ENCODE assay signal across 9 cellular contexts in genomic region chr4:77145806-77146425, GRCh38. TPM values are rescaled to one million over a fixed set of nuclear protein-coding genes. Genes with fewer than 3 reads are reported as not detected.
A peak's percentile ranks its signal among the peaks of the same experiment; 100 is the strongest.
DNase-seq lines count a peak whose midpoint lies in the region; ATAC-seq and TF ChIP-seq lines count a peak whose summit lies in the region.
"Had no signal": no experiment of that assay in that cellular context is flagged by ENCODE, and none has a peak within 500 bp of the region (broad histone marks: within the 10 kb centered on the region; RNA-seq: fewer than 3 reads in every experiment).

No MANE protein-coding gene starts in this region.

- no peaks in the 10 kb centered on the region for H3K9me3 ChIP-seq in ascending aorta
- H3K9me3 ChIP-seq in gastrocnemius medialis, result no peaks in the 10 kb centered on the region

- no peak overlapping the region for H3K27ac ChIP-seq in GM23338 (ENCODE audit: low read depth)
- no peak overlapping the region for H3K27ac ChIP-seq in ascending aorta
- H3K27ac ChIP-seq in gastrocnemius medialis, result no peak overlapping the region

- no peak for TF ChIP-seq POLR2A in gastrocnemius medialis (IDR thresholded peaks at IDR 0.05)

- intact Hi-C loops in activated B cell treated with CpG ODN at 0.5 μM for 24 hours (cut with micrococcal nuclease), result loop anchor here (1.0 kb wide), 1 partner anchor 9 kb away; no protein-coding TSS in a partner anchor
- intact Hi-C loops in sciatic nerve (cut with DNase I), result no loop called here
- intact Hi-C loops in ascending aorta (cut with DNase I), result no loop called here
- intact Hi-C loops in gastrocnemius medialis (cut with DNase I; ENCODE audit: low total_unique reads), result no loop called here

- H3K9me3 Mint-ChIP-seq in GM23338, result no peaks in the 10 kb centered on the region
- no peaks in the 10 kb centered on the region for H3K9me3 Mint-ChIP-seq in activated B cell treated with CpG ODN at 0.5 μM for 24 hours
- no peaks in the 10 kb centered on the region for H3K9me3 Mint-ChIP-seq in mesothelial cell of epicardium

- DNase-seq in AML-193 (lab: John Stamatoyannopoulos, UW) (peak; percentile 70 to 86), GM23338 (ENCODE audit: low spot score) (no peak), activated B cell treated with CpG ODN at 0.5 μM for 24 hours (no peak), mesothelial cell of epicardium (ENCODE audit: low spot score in 2 of 2, unreplicated experiment in 2 of 2) (no peak), sciatic nerve (ENCODE audit: low spot score) (no peak), ascending aorta (ENCODE audit: low spot score in 2 of 2) (no peak), gastrocnemius medialis (no peak)
- DNase-seq: NCI-H2081 treated with DMSO at 0.1 percent for 48 hours had no signal

- H3K27me3 Mint-ChIP-seq in GM23338 (ENCODE audit: insufficient read depth, low read depth, poor library complexity) (peaks cover 2% of the 10 kb centered on the region), activated B cell treated with CpG ODN at 0.5 μM for 24 hours (no peaks in the 10 kb centered on the region), mesothelial cell of epicardium (ENCODE audit: low read depth) (no peaks in the 10 kb centered on the region)

- TF ChIP-seq CTCF in GM23338 (conservative IDR thresholded peaks at IDR 0.05; ENCODE audit: low read depth in 2 of 2), result no peak
- no peak for TF ChIP-seq CTCF in activated B cell treated with CpG ODN at 0.5 μM for 24 hours (IDR thresholded peaks at IDR 0.05)
- TF ChIP-seq CTCF in mesothelial cell of epicardium (IDR thresholded peaks at IDR 0.05; ENCODE audit: unreplicated experiment), result no peak
- no peak for TF ChIP-seq CTCF in ascending aorta (IDR thresholded peaks at IDR 0.05)
- TF ChIP-seq CTCF in gastrocnemius medialis (IDR thresholded peaks at IDR 0.05 in 4 of 5, conservative IDR thresholded peaks at IDR 0.05 in 1 of 5), result no peak

- no peak overlapping the region for H3K27ac Mint-ChIP-seq in GM23338
- H3K27ac Mint-ChIP-seq in activated B cell treated with CpG ODN at 0.5 μM for 24 hours, result peak overlapping the region; percentile 76
- H3K27ac Mint-ChIP-seq in mesothelial cell of epicardium, result peak overlapping the region; percentile 91

- CTCF ChIA-PET in activated B cell treated with CpG ODN at 0.5 μM for 24 hours (lab: Charles Lee), result interaction anchor here (0.9 to 1.2 kb wide), 2 partner anchors 13 to 57 kb away, joined by 4 to 5 read pairs; no protein-coding TSS in a partner anchor

- no peak overlapping the region for H3K4me3 Mint-ChIP-seq in GM23338
- peak overlapping the region; percentile 53 for H3K4me3 Mint-ChIP-seq in activated B cell treated with CpG ODN at 0.5 μM for 24 hours
- no peak overlapping the region for H3K4me3 Mint-ChIP-seq in mesothelial cell of epicardium

- peaks cover 7% of the 10 kb centered on the region; the same call in 1 of the 2 replicates for H3K4me1 ChIP-seq in GM23338 (ENCODE audit: insufficient read depth)
- no peaks in the 10 kb centered on the region for H3K4me1 ChIP-seq in ascending aorta
- H3K4me1 ChIP-seq in gastrocnemius medialis, result peaks cover 0 to 4% of the 10 kb centered on the region in 2 donors

- no peaks in the 10 kb centered on the region for H3K79me2 ChIP-seq in GM23338 (replicated peaks; ENCODE audit: insufficient read depth)

- H3K36me3 Mint-ChIP-seq in GM23338 (ENCODE audit: low read depth), result no peaks in the 10 kb centered on the region
- no peaks in the 10 kb centered on the region for H3K36me3 Mint-ChIP-seq in activated B cell treated with CpG ODN at 0.5 μM for 24 hours (ENCODE audit: low read depth)
- H3K36me3 Mint-ChIP-seq in mesothelial cell of epicardium, result no peaks in the 10 kb centered on the region

- H4K20me1 ChIP-seq in GM23338 (replicated peaks; ENCODE audit: insufficient read depth), result no peaks in the 10 kb centered on the region

- H3K27me3 ChIP-seq in GM23338 (ENCODE audit: insufficient read depth) (no peaks in the 10 kb centered on the region), ascending aorta (no peaks in the 10 kb centered on the region), gastrocnemius medialis (no peaks in the 10 kb centered on the region)

- no peaks in the 10 kb centered on the region for H3F3A ChIP-seq in GM23338 (replicated peaks; ENCODE audit: low read depth)

- POLR2A ChIA-PET in activated B cell treated with CpG ODN at 0.5 μM for 24 hours (lab: Charles Lee), result interaction anchor here (0.7 to 2.3 kb wide), 6 partner anchors 8 to 1485 kb away, joined by 3 to 14 read pairs (median 4); partner anchors contain the start of gene CCNG2

- H3K9me2 ChIP-seq in GM23338 (ENCODE audit: insufficient read depth), result no peaks in the 10 kb centered on the region

- H3K4me3 ChIP-seq in GM23338 (no peak overlapping the region), ascending aorta (no peak overlapping the region), gastrocnemius medialis (no peak overlapping the region)

- in situ Hi-C loops in gastrocnemius medialis (cut with MboI; ENCODE audit: low sequenced_read_pairs in 4 of 4), result no loop called here

- peak overlapping the region; percentile 90 for H2AFZ ChIP-seq in GM23338

- ATAC-seq in GM23338 (peak; percentile 28; the same call in 1 of the 3 replicates), activated B cell treated with CpG ODN at 0.5 μM for 24 hours (ENCODE audit: low read depth) (peak; percentile 45), sciatic nerve (no peak), gastrocnemius medialis (no peak), GM21423 (IDR thresholded peaks at IDR 0.05; ENCODE audit: unreplicated experiment) (no peak)

- no peak overlapping the region for H3K4me2 ChIP-seq in GM23338

- H3K4me1 Mint-ChIP-seq in GM23338 (peaks cover 11% of the 10 kb centered on the region), activated B cell treated with CpG ODN at 0.5 μM for 24 hours (peaks cover 21% of the 10 kb centered on the region), mesothelial cell of epicardium (peaks cover 39% of the 10 kb centered on the region)

- H3K36me3 ChIP-seq in GM23338 (ENCODE audit: insufficient read depth), result no peaks in the 10 kb centered on the region
- no peaks in the 10 kb centered on the region for H3K36me3 ChIP-seq in ascending aorta
- H3K36me3 ChIP-seq in gastrocnemius medialis, result no peaks in the 10 kb centered on the region

TF ChIP-seq in GM23338, 12 proteins besides CTCF, POLR2A, EP300 and RAD21:
- TF ChIP-seq CREB1 (CRISPR knock-in tag; IDR thresholded peaks at IDR 0.05; ENCODE audit: low read depth) (no peak), EZH2 (IDR thresholded peaks at IDR 0.05; ENCODE audit: low read depth, unreplicated experiment) (no peak), ZNF331 (CRISPR knock-in tag; IDR thresholded peaks at IDR 0.05; ENCODE audit: low read depth) (no peak), ZNF114 (CRISPR knock-in tag; IDR thresholded peaks at IDR 0.05) (no peak), NANOG (IDR thresholded peaks at IDR 0.05; ENCODE audit: borderline replicate concordance) (no peak), STAT1 (IDR thresholded peaks at IDR 0.05; ENCODE audit: unreplicated experiment) (no peak), EZH2phosphoT487 (IDR thresholded peaks at IDR 0.05; ENCODE audit: unreplicated experiment) (no peak)
- TF ChIP-seq, protein P1, sequence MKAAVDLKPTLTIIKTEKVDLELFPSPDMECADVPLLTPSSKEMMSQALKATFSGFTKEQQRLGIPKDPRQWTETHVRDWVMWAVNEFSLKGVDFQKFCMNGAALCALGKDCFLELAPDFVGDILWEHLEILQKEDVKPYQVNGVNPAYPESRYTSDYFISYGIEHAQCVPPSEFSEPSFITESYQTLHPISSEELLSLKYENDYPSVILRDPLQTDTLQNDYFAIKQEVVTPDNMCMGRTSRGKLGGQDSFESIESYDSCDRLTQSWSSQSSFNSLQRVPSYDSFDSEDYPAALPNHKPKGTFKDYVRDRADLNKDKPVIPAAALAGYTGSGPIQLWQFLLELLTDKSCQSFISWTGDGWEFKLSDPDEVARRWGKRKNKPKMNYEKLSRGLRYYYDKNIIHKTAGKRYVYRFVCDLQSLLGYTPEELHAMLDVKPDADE (IDR thresholded peaks at IDR 0.05), result no peak
- TF ChIP-seq, protein P2, sequence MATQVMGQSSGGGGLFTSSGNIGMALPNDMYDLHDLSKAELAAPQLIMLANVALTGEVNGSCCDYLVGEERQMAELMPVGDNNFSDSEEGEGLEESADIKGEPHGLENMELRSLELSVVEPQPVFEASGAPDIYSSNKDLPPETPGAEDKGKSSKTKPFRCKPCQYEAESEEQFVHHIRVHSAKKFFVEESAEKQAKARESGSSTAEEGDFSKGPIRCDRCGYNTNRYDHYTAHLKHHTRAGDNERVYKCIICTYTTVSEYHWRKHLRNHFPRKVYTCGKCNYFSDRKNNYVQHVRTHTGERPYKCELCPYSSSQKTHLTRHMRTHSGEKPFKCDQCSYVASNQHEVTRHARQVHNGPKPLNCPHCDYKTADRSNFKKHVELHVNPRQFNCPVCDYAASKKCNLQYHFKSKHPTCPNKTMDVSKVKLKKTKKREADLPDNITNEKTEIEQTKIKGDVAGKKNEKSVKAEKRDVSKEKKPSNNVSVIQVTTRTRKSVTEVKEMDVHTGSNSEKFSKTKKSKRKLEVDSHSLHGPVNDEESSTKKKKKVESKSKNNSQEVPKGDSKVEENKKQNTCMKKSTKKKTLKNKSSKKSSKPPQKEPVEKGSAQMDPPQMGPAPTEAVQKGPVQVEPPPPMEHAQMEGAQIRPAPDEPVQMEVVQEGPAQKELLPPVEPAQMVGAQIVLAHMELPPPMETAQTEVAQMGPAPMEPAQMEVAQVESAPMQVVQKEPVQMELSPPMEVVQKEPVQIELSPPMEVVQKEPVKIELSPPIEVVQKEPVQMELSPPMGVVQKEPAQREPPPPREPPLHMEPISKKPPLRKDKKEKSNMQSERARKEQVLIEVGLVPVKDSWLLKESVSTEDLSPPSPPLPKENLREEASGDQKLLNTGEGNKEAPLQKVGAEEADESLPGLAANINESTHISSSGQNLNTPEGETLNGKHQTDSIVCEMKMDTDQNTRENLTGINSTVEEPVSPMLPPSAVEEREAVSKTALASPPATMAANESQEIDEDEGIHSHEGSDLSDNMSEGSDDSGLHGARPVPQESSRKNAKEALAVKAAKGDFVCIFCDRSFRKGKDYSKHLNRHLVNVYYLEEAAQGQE (IDR thresholded peaks at IDR 0.05; ENCODE audit: unreplicated experiment), result no peak

RNA-seq across cellular contexts. Expression of gene CCNG2, which starts 11.1 kb away (rescaled TPM):
- 14.2 and 16.5 TPM in 2 replicates for total RNA-seq in GM23338 (2014; rRNA removed; shearing (Covaris generic))
- polyA plus RNA-seq in GM23338 (2016; fragmentation: Nextera tagmentation; extraction: Ambion mirVana), result 5.4 and 7.1 TPM in 2 replicates
- 32.0 and 34.6 TPM in 2 replicates for total RNA-seq in activated B cell treated with CpG ODN at 0.5 μM for 24 hours
- 84.5 to 89.3 TPM (median 86.5 TPM) in 3 replicates for total RNA-seq in mesothelial cell of epicardium
- 48.5 TPM for total RNA-seq in sciatic nerve
- total RNA-seq in ascending aorta, result 27.8 TPM
- total RNA-seq in gastrocnemius medialis, result 10 to 100 TPM in 2 of 4 donors, 1 to 10 TPM in 2; 7.7 to 12.6 (median 9.7) TPM

Comparison
In these comparisons a context has a peak if more than half of its experiments do, and no peak if none do; other contexts are left out.
1. DNase-seq: peak in AML-193 (2 of 2); none in GM23338 (single experiment), activated B cell treated with CpG ODN at 0.5 μM for 24 hours (single experiment), mesothelial cell of epicardium (0 of 2), sciatic nerve (single experiment), ascending aorta (0 of 2) and gastrocnemius medialis (0 of 2).
2. ATAC-seq: peak in GM23338 (single experiment) and activated B cell treated with CpG ODN at 0.5 μM for 24 hours (single experiment); none in sciatic nerve (single experiment), gastrocnemius medialis (0 of 2) and GM21423 (single experiment).